ENCODE assay signal across 16 cellular contexts in genomic region chr1:181768216-181768929, GRCh38.
DNase-seq lines count a peak whose midpoint lies in the region; ATAC-seq and TF ChIP-seq lines count a peak whose summit lies in the region.
"Had no signal": no experiment of that assay in that cellular context is flagged by ENCODE, and none has a peak within 500 bp of the region (broad histone marks: within the 10 kb centered on the region; RNA-seq: fewer than 3 reads in every experiment).

No MANE protein-coding gene starts in this region.

- POLR2A ChIA-PET in SK-N-SH (lab: Yijun Ruan, JAX) = no interaction called here

- no peaks in the 10 kb centered on the region for H3K36me3 Mint-ChIP-seq in activated naive CD8-positive, alpha-beta T cell treated with anti-CD3 and anti-CD28 coated beads, Interleukin-2, amount 50 U/mL, for 24 hours (ENCODE audit: low read depth)
- H3K36me3 Mint-ChIP-seq in activated naive CD8-positive, alpha-beta T cell treated with anti-CD3 and anti-CD28 coated beads for 36 hours = no peaks in the 10 kb centered on the region
- H3K36me3 Mint-ChIP-seq: type B pancreatic cell had no signal

- H3K9ac ChIP-seq in smooth muscle cell (ENCODE audit: low read depth) (peak overlapping the region; percentile 52), SK-N-SH (no peak overlapping the region)

- H4K20me1 ChIP-seq in smooth muscle cell (ENCODE audit: low read depth) (no peaks in the 10 kb centered on the region), SK-N-SH (ENCODE audit: insufficient read depth) (no peaks in the 10 kb centered on the region)

- WGBS in smooth muscle cell (ENCODE audit: low lambda C conversion rate) = 59% methylated on average over 3 of the region's 3 CpGs
- 4% methylated on average over 3 of the region's 3 CpGs for WGBS in SK-N-SH (ENCODE audit: low lambda C conversion rate)

- no peak for DNase-seq in activated naive CD8-positive, alpha-beta T cell treated with anti-CD3 and anti-CD28 coated beads, Interleukin-2, amount 50 U/mL, for 24 hours
- DNase-seq in activated naive CD8-positive, alpha-beta T cell treated with anti-CD3 and anti-CD28 coated beads for 36 hours = no peak
- DNase-seq in smooth muscle cell (lab: John Stamatoyannopoulos, UW; ENCODE audit: unreplicated experiment) (no peak), Kasumi-1 (lab: John Stamatoyannopoulos, UW) (no peak), SK-N-SH (no peak)
- DNase-seq: activated CD4-positive, alpha-beta T cell treated with anti-CD3 and anti-CD28 coated beads, Interleukin-2, amount 50 U/mL, for 4 hours; activated effector memory CD4-positive, alpha-beta T cell treated with Interleukin-2 at 50 U/mL for 16 hours; islet precursor cell; NCI-H1048; NCI-H446 treated with DMSO at 0.1 percent for 48 hours had no signal

- H3K9me2 ChIP-seq in SK-N-SH = no peaks in the 10 kb centered on the region

- TF ChIP-seq CTCF in smooth muscle cell (IDR thresholded peaks at IDR 0.05; ENCODE audit: borderline replicate concordance, insufficient read depth, poor library complexity, severe bottlenecking) (no peak), SK-N-SH (IDR thresholded peaks at IDR 0.05) (no peak)

- no peak overlapping the region for H2AFZ ChIP-seq in smooth muscle cell (ENCODE audit: low read depth)
- H2AFZ ChIP-seq in SK-N-SH (ENCODE audit: low read depth) = no peak overlapping the region

- no peak for TF ChIP-seq EP300 in SK-N-SH (IDR thresholded peaks at IDR 0.05; ENCODE audit: borderline replicate concordance in 1 of 2, low read depth in 1 of 2, low read length in 1 of 2)

- H3K4me3 ChIP-seq in smooth muscle cell (no peak overlapping the region), SK-N-SH (ENCODE audit: low read depth in 2 of 2, low read length in 1 of 2) (no peak overlapping the region)

- no peaks in the 10 kb centered on the region for H3K4me1 Mint-ChIP-seq in activated naive CD8-positive, alpha-beta T cell treated with anti-CD3 and anti-CD28 coated beads, Interleukin-2, amount 50 U/mL, for 24 hours
- H3K4me1 Mint-ChIP-seq in activated naive CD8-positive, alpha-beta T cell treated with anti-CD3 and anti-CD28 coated beads for 36 hours = no peaks in the 10 kb centered on the region

- H3K79me2 ChIP-seq in smooth muscle cell (ENCODE audit: low read depth) (no peaks in the 10 kb centered on the region), SK-N-SH (ENCODE audit: insufficient read depth) (no peaks in the 10 kb centered on the region)

- H3F3A ChIP-seq in smooth muscle cell (ENCODE audit: low read depth) = no peaks in the 10 kb centered on the region
- no peaks in the 10 kb centered on the region for H3F3A ChIP-seq in SK-N-SH (replicated peaks; ENCODE audit: insufficient read depth)

- no peak overlapping the region for H3K4me2 ChIP-seq in smooth muscle cell
- H3K4me2 ChIP-seq in SK-N-SH = no peak overlapping the region

- H3K9me3 Mint-ChIP-seq in activated naive CD8-positive, alpha-beta T cell treated with anti-CD3 and anti-CD28 coated beads, Interleukin-2, amount 50 U/mL, for 24 hours = no peaks in the 10 kb centered on the region
- no peaks in the 10 kb centered on the region for H3K9me3 Mint-ChIP-seq in activated naive CD8-positive, alpha-beta T cell treated with anti-CD3 and anti-CD28 coated beads for 36 hours
- H3K9me3 Mint-ChIP-seq: T-helper 2 cell treated with Interferon-gamma antibody and Interleukin-4, amounts not matched to agents 5 μg/mL and 100 μg/mL, for 36 hours; type B pancreatic cell had no signal

- no peak for TF ChIP-seq RAD21 in SK-N-SH (IDR thresholded peaks at IDR 0.05; ENCODE audit: low read length)

- H3K9me3 ChIP-seq in smooth muscle cell (replicated peaks; ENCODE audit: low read depth) = no peaks in the 10 kb centered on the region
- H3K9me3 ChIP-seq in SK-N-SH = no peaks in the 10 kb centered on the region; the same call in 1 of the 2 replicates

- H3K36me3 ChIP-seq in smooth muscle cell (ENCODE audit: low read depth) (no peaks in the 10 kb centered on the region), SK-N-SH (replicated peaks in 1 of 2; ENCODE audit: control insufficient read depth in 1 of 2, insufficient read depth in 2 of 2, low read length in 1 of 2) (no peaks in the 10 kb centered on the region)

- ATAC-seq in activated naive CD8-positive, alpha-beta T cell treated with anti-CD3 and anti-CD28 coated beads, Interleukin-2, amount 50 U/mL, for 24 hours = peak; percentile 24
- ATAC-seq in HG02571 (IDR thresholded peaks at IDR 0.05; ENCODE audit: unreplicated experiment) (peak; percentile 70), HG03575 (IDR thresholded peaks at IDR 0.05; ENCODE audit: extremely low read depth, insufficient number of reproducible peaks, low FRiP score, unreplicated experiment) (peak; percentile 64), HG03039 (IDR thresholded peaks at IDR 0.05; ENCODE audit: unreplicated experiment) (no peak)
- ATAC-seq: Panc1 had no signal

- CTCF ChIA-PET in SK-N-SH (lab: Yijun Ruan, JAX) = no interaction called here

- H3K27me3 Mint-ChIP-seq in activated naive CD8-positive, alpha-beta T cell treated with anti-CD3 and anti-CD28 coated beads, Interleukin-2, amount 50 U/mL, for 24 hours = peaks cover 4% of the 10 kb centered on the region
- H3K27me3 Mint-ChIP-seq in activated naive CD8-positive, alpha-beta T cell treated with anti-CD3 and anti-CD28 coated beads for 36 hours = peaks cover 14% of the 10 kb centered on the region

- H3K4me1 ChIP-seq in smooth muscle cell (ENCODE audit: low read depth) (no peaks in the 10 kb centered on the region), SK-N-SH (ENCODE audit: control insufficient read depth in 1 of 2, insufficient read depth in 2 of 2, low read depth in 1 of 2, low read length in 1 of 2) (no peaks in the 10 kb centered on the region)

- H3K27ac ChIP-seq in smooth muscle cell (ENCODE audit: low read depth) (peak overlapping the region; percentile 84), SK-N-SH (ENCODE audit: low read depth in 2 of 2, low read length in 1 of 2) (no peak overlapping the region)

- no peak overlapping the region for H3K4me3 Mint-ChIP-seq in activated naive CD8-positive, alpha-beta T cell treated with anti-CD3 and anti-CD28 coated beads, Interleukin-2, amount 50 U/mL, for 24 hours
- H3K4me3 Mint-ChIP-seq in activated naive CD8-positive, alpha-beta T cell treated with anti-CD3 and anti-CD28 coated beads for 36 hours = no peak overlapping the region
- H3K4me3 Mint-ChIP-seq: T-helper 2 cell treated with Interferon-gamma antibody and Interleukin-4, amounts not matched to agents 5 μg/mL and 100 μg/mL, for 36 hours; type B pancreatic cell had no signal

- H3K27me3 ChIP-seq in smooth muscle cell (ENCODE audit: low read depth) = no peaks in the 10 kb centered on the region
- no peaks in the 10 kb centered on the region for H3K27me3 ChIP-seq in SK-N-SH (ENCODE audit: insufficient read depth)

- no peak overlapping the region for H3K27ac Mint-ChIP-seq in activated naive CD8-positive, alpha-beta T cell treated with anti-CD3 and anti-CD28 coated beads, Interleukin-2, amount 50 U/mL, for 24 hours
- no peak overlapping the region for H3K27ac Mint-ChIP-seq in activated naive CD8-positive, alpha-beta T cell treated with anti-CD3 and anti-CD28 coated beads for 36 hours
- H3K27ac Mint-ChIP-seq: T-helper 2 cell treated with Interferon-gamma antibody and Interleukin-4, amounts not matched to agents 5 μg/mL and 100 μg/mL, for 36 hours; type B pancreatic cell had no signal

TF ChIP-seq in SK-N-SH, 30 proteins besides CTCF, POLR2A, EP300 and RAD21 (continues in another document):
- TF ChIP-seq RXRA (IDR thresholded peaks at IDR 0.05; ENCODE audit: borderline replicate concordance, low read depth) (no peak), CHD2 (IDR thresholded peaks at IDR 0.05; ENCODE audit: low read length, partially characterized antibody) (no peak), PBX3 (IDR thresholded peaks at IDR 0.05) (no peak)
- TF ChIP-seq, protein P1, sequence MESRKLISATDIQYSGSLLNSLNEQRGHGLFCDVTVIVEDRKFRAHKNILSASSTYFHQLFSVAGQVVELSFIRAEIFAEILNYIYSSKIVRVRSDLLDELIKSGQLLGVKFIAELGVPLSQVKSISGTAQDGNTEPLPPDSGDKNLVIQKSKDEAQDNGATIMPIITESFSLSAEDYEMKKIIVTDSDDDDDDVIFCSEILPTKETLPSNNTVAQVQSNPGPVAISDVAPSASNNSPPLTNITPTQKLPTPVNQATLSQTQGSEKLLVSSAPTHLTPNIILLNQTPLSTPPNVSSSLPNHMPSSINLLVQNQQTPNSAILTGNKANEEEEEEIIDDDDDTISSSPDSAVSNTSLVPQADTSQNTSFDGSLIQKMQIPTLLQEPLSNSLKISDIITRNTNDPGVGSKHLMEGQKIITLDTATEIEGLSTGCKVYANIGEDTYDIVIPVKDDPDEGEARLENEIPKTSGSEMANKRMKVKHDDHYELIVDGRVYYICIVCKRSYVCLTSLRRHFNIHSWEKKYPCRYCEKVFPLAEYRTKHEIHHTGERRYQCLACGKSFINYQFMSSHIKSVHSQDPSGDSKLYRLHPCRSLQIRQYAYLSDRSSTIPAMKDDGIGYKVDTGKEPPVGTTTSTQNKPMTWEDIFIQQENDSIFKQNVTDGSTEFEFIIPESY (IDR thresholded peaks at IDR 0.05; ENCODE audit: borderline replicate concordance, low read depth) = no peak
